Comparison of ENCODE assay signal across 8 cellular contexts in genomic region chr3:61371123-61371522, GRCh38.
A peak's percentile ranks its signal among the peaks of the same experiment; 100 is the strongest.
DNase-seq lines count a peak whose midpoint lies in the region; ATAC-seq and TF ChIP-seq lines count a peak whose summit lies in the region.

No MANE protein-coding gene starts in this region.

- TF ChIP-seq CTCF in AG09309 (IDR thresholded peaks at IDR 0.05; ENCODE audit: control insufficient read depth, insufficient read depth, low read depth, low read length, missing control alignments) (peak; percentile 16), GM12874 (IDR thresholded peaks at IDR 0.05; ENCODE audit: insufficient read depth, low read depth, low read length) (peak; percentile 65)

- no peaks in the 10 kb centered on the region for H3K9me3 Mint-ChIP-seq in CD8-positive, alpha-beta memory T cell

- POLR2A ChIA-PET in CD8-positive, alpha-beta memory T cell (lab: Charles Lee), result no interaction called here

- no peaks in the 10 kb centered on the region for H3K4me1 ChIP-seq in CD8-positive, alpha-beta memory T cell (ENCODE audit: insufficient read depth, low read length)

- no peak overlapping the region for H3K4me3 ChIP-seq in AG09309 (ENCODE audit: control insufficient read depth, low read depth, low read length)
- H3K4me3 ChIP-seq in CD8-positive, alpha-beta memory T cell (ENCODE audit: low read length), result no peak overlapping the region

- DNase-seq in AG09309 (ENCODE audit: low read depth) (no peak), MV-4-11 (lab: John Stamatoyannopoulos, UW) (peak; percentile 14), dermis blood vessel endothelial cell (peak; percentile 16), AG20443 (ENCODE audit: low spot score) (no peak)
- peak; percentile 14 for DNase-seq in stimulated activated CD4-positive, alpha-beta T cell treated with anti-CD3 and anti-CD28 coated beads, Interleukin-1b, Interleukin-23, amount 100 ng/mL, for 48 hours
- DNase-seq in CD8-positive, alpha-beta memory T cell, result no peak

- H3K9me3 ChIP-seq in CD8-positive, alpha-beta memory T cell (ENCODE audit: low read length), result no peaks in the 10 kb centered on the region

- no peaks in the 10 kb centered on the region for H3K4me1 Mint-ChIP-seq in CD8-positive, alpha-beta memory T cell

- no peaks in the 10 kb centered on the region for H3K36me3 Mint-ChIP-seq in CD8-positive, alpha-beta memory T cell

- no peak overlapping the region for H3K4me3 Mint-ChIP-seq in CD8-positive, alpha-beta memory T cell

- no peaks in the 10 kb centered on the region for H3K36me3 ChIP-seq in CD8-positive, alpha-beta memory T cell (ENCODE audit: insufficient read depth, low read length)

- ATAC-seq in HG02610 (IDR thresholded peaks at IDR 0.05; ENCODE audit: unreplicated experiment), result no peak

- CTCF ChIA-PET in CD8-positive, alpha-beta memory T cell (lab: Charles Lee), result interaction anchor here (3.1 kb wide), 1 partner anchor 11 kb away, joined by 11 read pairs; no protein-coding TSS in a partner anchor

- H3K27me3 ChIP-seq in CD8-positive, alpha-beta memory T cell (ENCODE audit: insufficient read depth, low read length, poor library complexity, severe bottlenecking), result no peaks in the 10 kb centered on the region

- peaks cover 0 to 3% of the 10 kb centered on the region in 2 donors for H3K27me3 Mint-ChIP-seq in CD8-positive, alpha-beta memory T cell

- no peak overlapping the region for H3K27ac Mint-ChIP-seq in CD8-positive, alpha-beta memory T cell

- H3K27ac ChIP-seq in CD8-positive, alpha-beta memory T cell (ENCODE audit: low read depth, low read length), result no peak overlapping the region

Comparison
In these comparisons a context has a peak if more than half of its experiments do, and no peak if none do; other contexts are left out.
1. DNase-seq: peak in MV-4-11 (single experiment), dermis blood vessel endothelial cell (single experiment) and stimulated activated CD4-positive, alpha-beta T cell treated with anti-CD3 and anti-CD28 coated beads, Interleukin-1b, Interleukin-23, amount 100 ng/mL, for 48 hours (single experiment); none in AG09309 (single experiment), CD8-positive, alpha-beta memory T cell (0 of 5) and AG20443 (single experiment).